Comparison of ENCODE assay signal across 32 cellular contexts in the genomic region with DNA sequence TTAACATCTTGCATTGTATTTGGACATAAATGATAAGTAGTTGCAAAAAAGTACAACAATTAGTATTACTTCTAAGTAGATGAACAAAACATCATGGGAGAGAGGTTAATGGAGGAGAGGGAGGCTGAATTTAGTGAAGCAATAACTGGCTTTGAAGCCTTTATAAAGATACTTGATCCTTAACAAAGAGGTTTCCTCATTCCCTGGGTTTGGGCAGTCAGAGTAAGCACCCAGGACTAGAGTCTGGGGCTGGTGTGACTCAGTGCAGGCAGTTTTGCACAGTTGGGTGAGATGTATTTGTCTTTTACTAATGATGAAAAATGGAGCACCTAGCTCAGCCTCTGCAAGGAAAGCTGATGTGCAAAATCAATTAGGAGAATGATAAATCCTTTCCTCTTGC. TPM values are rescaled to one million over a fixed set of nuclear protein-coding genes. Genes with fewer than 3 reads are reported as not detected.
"Had no signal": no experiment of that assay in that cellular context is flagged by ENCODE, and none has a peak within 500 bp of the region (broad histone marks: within the 10 kb centered on the region; RNA-seq: fewer than 3 reads in every experiment).

No MANE protein-coding gene starts in this region.

- FAIRE-seq: TTC549 had no signal

- H3K27ac ChIP-seq: ascending aorta, VCaP had no signal

- H3K27me3 ChIP-seq: ascending aorta had no signal

- H3K9me3 ChIP-seq: ascending aorta had no signal

- H3K36me3 ChIP-seq: ascending aorta had no signal

- H3K4me3 ChIP-seq: ascending aorta had no signal

- DNase-seq: activated CD4-positive, alpha-beta memory T cell treated with anti-CD3 and anti-CD28 coated beads, Interleukin-2, amount 10 ng/mL, durations not matched to agents 7 days and 5 days; activated CD4-positive, alpha-beta T cell treated with anti-CD3 and anti-CD28 coated beads for 1 hour; activated CD4-positive, alpha-beta T cell treated with anti-CD3 and anti-CD28 coated beads for 36 hours; activated CD4-positive, alpha-beta T cell treated with anti-CD3 and anti-CD28 coated beads for 48 hours; activated CD4-positive, alpha-beta T cell treated with anti-CD3 and anti-CD28 coated beads, Interleukin-2, amount 10 ng/mL, durations not matched to agents 7 days and 5 days; activated CD4-positive, alpha-beta T cell treated with anti-CD3 and anti-CD28 coated beads, Interleukin-2, amount 50 U/mL, for 48 hours; activated CD4-positive, CD25-positive, alpha-beta regulatory T cell; activated CD8-positive, alpha-beta memory T cell treated with anti-CD3 and anti-CD28 coated beads for 24 hours; activated CD8-positive, alpha-beta memory T cell treated with anti-CD3 and anti-CD28 coated beads, Interleukin-2, amount 10 ng/mL, durations not matched to agents 7 days and 5 days; activated CD8-positive, alpha-beta memory T cell treated with anti-CD3 and anti-CD28 coated beads, Interleukin-2, amount 50 U/mL, for 48 hours; activated CD8-positive, alpha-beta T cell treated with anti-CD3 and anti-CD28 coated beads, Interleukin-2, amount 10 ng/mL, durations not matched to agents 7 days and 5 days; activated effector memory CD4-positive, alpha-beta T cell treated with Interleukin-2 at 50 U/mL for 16 hours; activated gamma-delta T cell; activated naive CD4-positive, alpha-beta T cell treated with anti-CD3 and anti-CD28 coated beads, Interleukin-2, amount 10 ng/mL, durations not matched to agents 7 days and 5 days; activated naive CD4-positive, alpha-beta T cell treated with Interleukin-2 at 50 U/mL for 16 hours; activated naive CD8-positive, alpha-beta T cell treated with anti-CD3 and anti-CD28 coated beads, Interleukin-2, amount 10 ng/mL, durations not matched to agents 7 days and 5 days; activated naive CD8-positive, alpha-beta T cell treated with anti-CD3 and anti-CD28 coated beads, Interleukin-2, amount 50 U/mL, for 24 hours; activated T-cell treated with anti-CD3 and anti-CD28 coated beads, Interleukin-2, amount 50 U/mL, for 24 hours; activated T-cell treated with anti-CD3 and anti-CD28 coated beads, Interleukin-2, amount 50 U/mL, for 48 hours; amygdala; anterior cingulate cortex; central memory CD4-positive, alpha-beta T cell; T-helper 1 cell; T-helper 2 cell; T-helper 9 cell had no signal

RNA-seq across cellular contexts. Expression of a gene that starts 11.9 kb away (rescaled TPM):
- total RNA-seq: activated CD4-positive, alpha-beta memory T cell treated with anti-CD3 and anti-CD28 coated beads, Interleukin-2, amount 10 ng/mL, durations not matched to agents 7 days and 5 days; activated CD4-positive, alpha-beta T cell treated with anti-CD3 and anti-CD28 coated beads for 36 hours; activated CD4-positive, alpha-beta T cell treated with anti-CD3 and anti-CD28 coated beads, Interleukin-2, amount 10 ng/mL, durations not matched to agents 7 days and 5 days; activated CD8-positive, alpha-beta memory T cell treated with anti-CD3 and anti-CD28 coated beads, Interleukin-2, amount 10 ng/mL, durations not matched to agents 7 days and 5 days; activated CD8-positive, alpha-beta T cell treated with anti-CD3 and anti-CD28 coated beads, Interleukin-2, amount 10 ng/mL, durations not matched to agents 7 days and 5 days; activated naive CD8-positive, alpha-beta T cell treated with anti-CD3 and anti-CD28 coated beads, Interleukin-2, amount 10 ng/mL, durations not matched to agents 7 days and 5 days; activated T-helper 2 cell treated with anti-CD3 and anti-CD28 coated beads, Interferon-gamma antibody, Interleukin-2, Interleukin-4, amounts not matched to agents 10 μg/mL and 5 μg/mL and 100 μg/mL, durations not matched to agents 14 hours and 24 hours and 36 hours; ascending aorta; cardiac septum; cerebellum; WTC11 had no signal
